Comparison of ENCODE assay signal across 1 cellular context in the genomic region with DNA sequence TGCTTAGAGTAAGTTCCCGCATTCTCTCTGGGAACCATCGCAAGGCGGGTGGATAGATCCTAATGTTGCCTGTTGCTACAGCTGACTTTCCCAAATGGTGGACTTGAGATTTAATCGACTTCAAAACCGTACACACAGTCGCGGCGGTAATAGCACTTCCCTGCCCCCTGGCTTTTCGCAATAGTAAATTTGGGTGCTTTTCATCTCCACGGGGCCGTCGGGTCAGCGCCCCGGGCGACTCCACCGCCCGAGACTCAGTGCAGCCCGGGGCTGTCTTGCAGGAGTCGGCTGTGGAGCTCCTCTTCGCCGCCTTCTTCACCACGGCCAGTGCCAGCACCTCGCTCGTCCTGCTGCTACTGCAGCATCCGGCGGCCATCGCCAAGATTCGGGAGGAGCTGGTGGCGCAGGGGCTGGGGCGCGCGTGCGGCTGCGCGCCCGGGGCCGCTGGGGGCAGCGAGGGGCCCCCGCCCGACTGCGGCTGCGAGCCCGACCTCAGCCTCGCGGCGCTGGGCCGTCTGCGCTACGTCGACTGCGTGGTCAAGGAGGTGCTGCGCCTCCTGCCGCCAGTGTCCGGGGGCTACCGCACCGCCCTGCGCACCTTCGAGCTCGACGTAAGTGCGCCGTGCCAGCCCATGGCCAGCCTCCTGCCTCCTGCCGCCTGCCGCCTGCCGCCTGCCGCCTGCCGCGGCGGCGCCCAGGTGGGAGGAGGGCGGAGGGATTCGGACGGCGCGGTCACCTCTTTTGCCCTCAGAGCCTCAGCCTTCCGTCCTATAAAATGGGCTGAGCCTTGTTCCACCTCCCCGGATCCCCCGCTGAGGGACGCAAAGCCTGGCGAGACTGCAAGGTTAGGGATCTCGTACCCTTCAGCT.
TF ChIP-seq lines count a peak whose summit lies in the region.

No MANE protein-coding gene starts in this region.

TF ChIP-seq in HepG2, 621 proteins besides CTCF, POLR2A, EP300 and RAD21:
- TF ChIP-seq ZNF777 (CRISPR knock-in tag; IDR thresholded peaks at IDR 0.05) (peak; percentile 83), HOXA3 (CRISPR knock-in tag; IDR thresholded peaks at IDR 0.05) (0 out of 2 replicates have a peak, but pooled peaks have one; percentile 30), HOXA7 (CRISPR knock-in tag; IDR thresholded peaks at IDR 0.05) (no peak), TCF7L2 (IDR thresholded peaks at IDR 0.05; ENCODE audit: low read depth, low read length) (no peak), MED8 (CRISPR knock-in tag; IDR thresholded peaks at IDR 0.05; ENCODE audit: insufficient replicate concordance) (no peak), AGO2 (optimal IDR thresholded peaks at IDR 0.05; ENCODE audit: low read depth, low read length) (no peak), HNRNPLL (IDR thresholded peaks at IDR 0.05; ENCODE audit: low read depth, low read length, poor library complexity, severe bottlenecking) (peak; percentile 96), ZNF629 (CRISPR knock-in tag; conservative IDR thresholded peaks at IDR 0.05) (peak; percentile 88)
TF ChIP-seq in HepG2: peak in this region for 4.
